Comparison of ENCODE assay signal across 8 cellular contexts in genomic region chr6:159725208-159725607, GRCh38. TPM values are rescaled to one million over a fixed set of nuclear protein-coding genes. Genes with fewer than 3 reads are reported as not detected.
DNase-seq lines count a peak whose midpoint lies in the region; ATAC-seq and TF ChIP-seq lines count a peak whose summit lies in the region.
"Not testable (repeated sequence)": the region's sequence is repeated elsewhere in the genome, so short reads cannot be mapped to it uniquely, and the experiment has no call there.

No MANE protein-coding gene starts in this region.

- not testable (repeated sequence) for ATAC-seq in CD4-positive, alpha-beta T cell (ENCODE audit: poor library complexity); HCT116; activated B cell treated with CpG ODN at 0.5 μM for 24 hours (ENCODE audit: low read depth); gastrocnemius medialis

- H3K9ac ChIP-seq in HCT116 (ENCODE audit: low read length), result not testable (repeated sequence)
- H3K9ac ChIP-seq in OCI-LY3 (ENCODE audit: low read length), result peak overlapping the region; percentile 98; the same call in 1 of the 2 replicates
- H3K9ac ChIP-seq in iPS-18a (ENCODE audit: low read length), result peak overlapping the region; percentile 98

- H3K27me3 ChIP-seq in CD4-positive, alpha-beta T cell (ENCODE audit: control insufficient read depth, insufficient read depth, low read length); HCT116 (ENCODE audit: insufficient read depth, low read length); OCI-LY3 (ENCODE audit: low read depth, low read length); iPS-18a (ENCODE audit: control insufficient read depth, insufficient read depth, low read length); gastrocnemius medialis: not testable (repeated sequence)

- DNase-seq in CD4-positive, alpha-beta T cell; HCT116 (ENCODE audit: low read depth, low spot score); activated B cell treated with CpG ODN at 0.5 μM for 24 hours; activated naive CD8-positive, alpha-beta T cell treated with anti-CD3 and anti-CD28 coated beads for 36 hours; nephron progenitor cell; gastrocnemius medialis: not testable (repeated sequence)

- H3K9me2 ChIP-seq in HCT116 (ENCODE audit: insufficient read depth), result not testable (repeated sequence)

- H3K4me1 ChIP-seq in HCT116 (ENCODE audit: control insufficient read depth in 1 of 2, insufficient read depth in 2 of 2, low read length in 2 of 2) (peaks cover 8 to 25% of the 10 kb centered on the region in 2 experiments; a peak in 3 of 4 replicates), iPS-18a (ENCODE audit: control insufficient read depth, low read depth, low read length) (peaks cover 13% of the 10 kb centered on the region), gastrocnemius medialis (peaks cover 30 to 33% of the 10 kb centered on the region in 2 donors)
- H3K4me1 ChIP-seq in OCI-LY3 (ENCODE audit: low read length), result not testable (repeated sequence)

- H4K20me1 ChIP-seq in HCT116 (ENCODE audit: insufficient read depth), result peaks cover 11% of the 10 kb centered on the region; the same call in 1 of the 2 replicates
- peaks cover 23% of the 10 kb centered on the region for H4K20me1 ChIP-seq in OCI-LY3 (ENCODE audit: insufficient read depth, low read length)

- peak overlapping the region; percentile 79 for H3K4me2 ChIP-seq in HCT116 (ENCODE audit: low read length)
- peak overlapping the region; percentile 99; the same call in 1 of the 2 replicates for H3K4me2 ChIP-seq in OCI-LY3 (ENCODE audit: low read length)

- peaks cover 55% of the 10 kb centered on the region for H3K36me3 Mint-ChIP-seq in CD4-positive, alpha-beta T cell (ENCODE audit: low read depth)
- peaks cover 25% of the 10 kb centered on the region for H3K36me3 Mint-ChIP-seq in activated B cell treated with CpG ODN at 0.5 μM for 24 hours (ENCODE audit: low read depth)
- H3K36me3 Mint-ChIP-seq in activated naive CD8-positive, alpha-beta T cell treated with anti-CD3 and anti-CD28 coated beads for 36 hours, result peaks cover 49% of the 10 kb centered on the region
- peaks cover 43% of the 10 kb centered on the region for H3K36me3 Mint-ChIP-seq in nephron progenitor cell (ENCODE audit: low read depth)

- CTCF ChIA-PET in CD4-positive, alpha-beta T cell (lab: Charles Lee), result interaction anchor here (1.7 kb wide), 1 partner anchor 34 kb away, joined by 7 read pairs; no protein-coding TSS in a partner anchor
- CTCF ChIA-PET in HCT116 (lab: Charles Lee), result not testable (repeated sequence)
- CTCF ChIA-PET in activated B cell treated with CpG ODN at 0.5 μM for 24 hours (lab: Charles Lee), result interaction anchor here (1.4 kb wide), 1 partner anchor 32 kb away, joined by 3 read pairs; the partner anchor contains the start of gene SOD2

- H3K4me3 ChIP-seq in HCT116 (replicated peaks in 1 of 2; ENCODE audit: low read depth in 1 of 2, low read length in 2 of 2); OCI-LY3 (ENCODE audit: low read length); iPS-18a (ENCODE audit: low read length); gastrocnemius medialis: not testable (repeated sequence)

- not testable (repeated sequence) for H2AFZ ChIP-seq in HCT116 (ENCODE audit: low read depth, low read length, poor library complexity, severe bottlenecking); OCI-LY3 (ENCODE audit: low read depth, low read length)

- in situ Hi-C loops in gastrocnemius medialis (cut with MboI; ENCODE audit: low sequenced_read_pairs in 4 of 4), result loop anchor here in 1 of 4 donors (5.0 kb wide), 1 partner anchor 67 kb away; the partner anchor contains the start of gene MRPL18

- H3K79me2 ChIP-seq in HCT116 (ENCODE audit: insufficient read depth, low read length), result peaks cover 74% of the 10 kb centered on the region
- H3K79me2 ChIP-seq in OCI-LY3 (ENCODE audit: low read length), result peaks cover 76% of the 10 kb centered on the region

- intact Hi-C loops in CD4-positive, alpha-beta T cell (cut with DNase I, micrococcal nuclease), result loop anchor here in 1 of 2 experiments (10.0 kb wide), 1 partner anchor 730 kb away; no protein-coding TSS in a partner anchor
- intact Hi-C loops in HCT116 (cut with micrococcal nuclease) (loop anchor here (10.0 kb wide), 1 partner anchor 730 kb away; no protein-coding TSS in a partner anchor), activated B cell treated with CpG ODN at 0.5 μM for 24 hours (cut with micrococcal nuclease) (loop anchor here (5.0 kb wide), 1 partner anchor 207 kb away; no protein-coding TSS in a partner anchor)
- intact Hi-C loops in gastrocnemius medialis (cut with DNase I; ENCODE audit: low total_unique reads), result not testable (repeated sequence)

- peaks cover 67% of the 10 kb centered on the region for H3K4me1 Mint-ChIP-seq in CD4-positive, alpha-beta T cell (ENCODE audit: low read depth)
- H3K4me1 Mint-ChIP-seq in activated B cell treated with CpG ODN at 0.5 μM for 24 hours (peaks cover 35% of the 10 kb centered on the region), nephron progenitor cell (peaks cover 31% of the 10 kb centered on the region)
- peaks cover 21% of the 10 kb centered on the region for H3K4me1 Mint-ChIP-seq in activated naive CD8-positive, alpha-beta T cell treated with anti-CD3 and anti-CD28 coated beads for 36 hours

- H3K9me3 ChIP-seq in CD4-positive, alpha-beta T cell (ENCODE audit: control insufficient read depth, low read length); HCT116 (ENCODE audit: control insufficient read depth in 1 of 2, insufficient read depth in 1 of 2, low read depth in 1 of 2, low read length in 2 of 2); OCI-LY3 (ENCODE audit: insufficient read depth, low read length); iPS-18a (ENCODE audit: control insufficient read depth, low read depth, low read length); gastrocnemius medialis: not testable (repeated sequence)

- H3K27me3 Mint-ChIP-seq in CD4-positive, alpha-beta T cell; activated B cell treated with CpG ODN at 0.5 μM for 24 hours; activated naive CD8-positive, alpha-beta T cell treated with anti-CD3 and anti-CD28 coated beads for 36 hours; nephron progenitor cell (ENCODE audit: low read depth, poor library complexity): not testable (repeated sequence)

- not testable (repeated sequence) for H3K9me3 Mint-ChIP-seq in CD4-positive, alpha-beta T cell; activated B cell treated with CpG ODN at 0.5 μM for 24 hours; activated naive CD8-positive, alpha-beta T cell treated with anti-CD3 and anti-CD28 coated beads for 36 hours
- peaks cover 14% of the 10 kb centered on the region for H3K9me3 Mint-ChIP-seq in nephron progenitor cell

- not testable (repeated sequence) for TF ChIP-seq POLR2A in HCT116 (IDR thresholded peaks at IDR 0.05; ENCODE audit: borderline replicate concordance, extremely low read depth, insufficient read depth, insufficient read length); gastrocnemius medialis (IDR thresholded peaks at IDR 0.05)

- RAD21 ChIA-PET in HCT116 (lab: Charles Lee; ENCODE audit: low non-redundant PET in 1 of 2, low total read pairs in 2 of 2, uncharacterized antibody in 2 of 2, unreplicated experiment in 2 of 2), result not testable (repeated sequence)

- not testable (repeated sequence) for TF ChIP-seq RAD21 in HCT116 (IDR thresholded peaks at IDR 0.05; ENCODE audit: low read depth)

- not testable (repeated sequence) for H3K4me3 Mint-ChIP-seq in CD4-positive, alpha-beta T cell; activated B cell treated with CpG ODN at 0.5 μM for 24 hours
- H3K4me3 Mint-ChIP-seq in activated naive CD8-positive, alpha-beta T cell treated with anti-CD3 and anti-CD28 coated beads for 36 hours, result peak overlapping the region; percentile 10
- peak overlapping the region; percentile 94 for H3K4me3 Mint-ChIP-seq in nephron progenitor cell

- POLR2A ChIA-PET in CD4-positive, alpha-beta T cell (lab: Charles Lee), result interaction anchor here (2.5 to 8.3 kb wide), 5 partner anchors 12 to 243 kb away, joined by 20 to 195 read pairs (median 148); partner anchors contain the start of genes ACAT2, IGF2R, MRPL18 and SOD2
- POLR2A ChIA-PET in HCT116 (lab: Charles Lee), result not testable (repeated sequence)
- POLR2A ChIA-PET in activated B cell treated with CpG ODN at 0.5 μM for 24 hours (lab: Charles Lee), result interaction anchor here (0.7 to 0.8 kb wide), 2 partner anchors 8 to 26 kb away, joined by 3 to 6 read pairs; no protein-coding TSS in a partner anchor

- TF ChIP-seq CTCF in CD4-positive, alpha-beta T cell (IDR thresholded peaks at IDR 0.05); HCT116 (IDR thresholded peaks at IDR 0.05 in 2 of 3, conservative IDR thresholded peaks at IDR 0.05 in 1 of 3; ENCODE audit: borderline replicate concordance in 1 of 3, insufficient read depth in 1 of 3, low read depth in 2 of 3, low read length in 2 of 3); OCI-LY3 (IDR thresholded peaks at IDR 0.05; ENCODE audit: low read depth, low read length); activated B cell treated with CpG ODN at 0.5 μM for 24 hours (IDR thresholded peaks at IDR 0.05); nephron progenitor cell (IDR thresholded peaks at IDR 0.05); gastrocnemius medialis (IDR thresholded peaks at IDR 0.05 in 4 of 5, conservative IDR thresholded peaks at IDR 0.05 in 1 of 5): not testable (repeated sequence)

- peak overlapping the region; percentile 68 for H3K27ac Mint-ChIP-seq in CD4-positive, alpha-beta T cell
- peak overlapping the region; percentile 35 for H3K27ac Mint-ChIP-seq in activated B cell treated with CpG ODN at 0.5 μM for 24 hours
- H3K27ac Mint-ChIP-seq in activated naive CD8-positive, alpha-beta T cell treated with anti-CD3 and anti-CD28 coated beads for 36 hours; nephron progenitor cell: not testable (repeated sequence)

- not testable (repeated sequence) for BruUV-seq in HCT116 (replicated peaks; lab: Mats Ljungman, UMichigan)

- not testable (repeated sequence) for H3K36me3 ChIP-seq in HCT116 (ENCODE audit: control insufficient read depth in 1 of 2, insufficient read depth in 2 of 2, low read length in 2 of 2); OCI-LY3 (replicated peaks; ENCODE audit: low read depth, low read length); iPS-18a (ENCODE audit: control insufficient read depth, low read depth, low read length); gastrocnemius medialis

- H3K27ac ChIP-seq in CD4-positive, alpha-beta T cell (ENCODE audit: low read depth, low read length); HCT116 (ENCODE audit: low read depth, low read length); OCI-LY3 (ENCODE audit: low read length); iPS-18a (ENCODE audit: low read length): not testable (repeated sequence)
- H3K27ac ChIP-seq in gastrocnemius medialis, result peak overlapping the region; percentile 99 to 100 (median 99)

RNA-seq across cellular contexts. Expression of gene WTAP, which starts 2.1 kb away (rescaled TPM):
- total RNA-seq in CD4-positive, alpha-beta T cell, result 100 to 1,000 TPM; 211 to 227 TPM
- 88.6 TPM for total RNA-seq in HCT116 (2021; ENCODE audit: unreplicated experiment)
- 37.7 and 51.9 TPM in 2 replicates for polyA plus RNA-seq in HCT116 (2012)
- 124 and 141 TPM in 2 replicates for total RNA-seq in activated B cell treated with CpG ODN at 0.5 μM for 24 hours
- total RNA-seq in activated naive CD8-positive, alpha-beta T cell treated with anti-CD3 and anti-CD28 coated beads for 36 hours, result 100 to 1,000 TPM in 1 of 2 experiments, 10 to 100 TPM in 1; 98.3 to 101 TPM
- 100 to 1,000 TPM; 147 to 238 (median 193) TPM for total RNA-seq in gastrocnemius medialis

RNA-seq across cellular contexts. Expression of gene SOD2, which starts 32.2 kb away (rescaled TPM):
- total RNA-seq in CD4-positive, alpha-beta T cell, result 100 to 1,000 TPM; 182 to 195 TPM
- total RNA-seq in HCT116 (2021; ENCODE audit: unreplicated experiment) (98.6 TPM), activated B cell treated with CpG ODN at 0.5 μM for 24 hours (91.0 and 98.2 TPM in 2 replicates), gastrocnemius medialis (over 10,000 TPM; 10,850 to 22,513 (median 13,452) TPM)
- polyA plus RNA-seq in HCT116 (2012), result 67.5 and 79.5 TPM in 2 replicates
- 100 to 1,000 TPM; 112 to 122 TPM for total RNA-seq in activated naive CD8-positive, alpha-beta T cell treated with anti-CD3 and anti-CD28 coated beads for 36 hours

RNA-seq across cellular contexts. Expression of gene ACAT2, which starts 36.6 kb away (rescaled TPM):
- 10 to 100 TPM; 21.4 to 25.8 TPM for total RNA-seq in CD4-positive, alpha-beta T cell
- total RNA-seq in HCT116 (2021; ENCODE audit: unreplicated experiment) (41.6 TPM), activated B cell treated with CpG ODN at 0.5 μM for 24 hours (82.0 and 87.9 TPM in 2 replicates), gastrocnemius medialis (1 to 10 TPM in 2 of 4 donors, under 1 TPM in 2; 0.59 to 4.6 (median 2.4) TPM)
- 25.9 and 26.1 TPM in 2 replicates for polyA plus RNA-seq in HCT116 (2012)
- 10 to 100 TPM; 67.8 to 68.4 TPM for total RNA-seq in activated naive CD8-positive, alpha-beta T cell treated with anti-CD3 and anti-CD28 coated beads for 36 hours

Comparison
In these comparisons a context has a peak if more than half of its experiments do, and no peak if none do; other contexts are left out.
1. RNA of gene SOD2, which starts 32.2 kb away (total RNA-seq): 10,850 to 22,513 TPM in gastrocnemius medialis; 182 to 195 TPM in CD4-positive, alpha-beta T cell, 112 to 122 TPM in activated naive CD8-positive, alpha-beta T cell treated with anti-CD3 and anti-CD28 coated beads for 36 hours, 98.6 TPM in HCT116 (single experiment) and 91.0 to 98.2 TPM in activated B cell treated with CpG ODN at 0.5 μM for 24 hours; every median in the first group is over 10 times any median in the second.